ENCODE assay signal across 36 cellular contexts in the genomic region with DNA sequence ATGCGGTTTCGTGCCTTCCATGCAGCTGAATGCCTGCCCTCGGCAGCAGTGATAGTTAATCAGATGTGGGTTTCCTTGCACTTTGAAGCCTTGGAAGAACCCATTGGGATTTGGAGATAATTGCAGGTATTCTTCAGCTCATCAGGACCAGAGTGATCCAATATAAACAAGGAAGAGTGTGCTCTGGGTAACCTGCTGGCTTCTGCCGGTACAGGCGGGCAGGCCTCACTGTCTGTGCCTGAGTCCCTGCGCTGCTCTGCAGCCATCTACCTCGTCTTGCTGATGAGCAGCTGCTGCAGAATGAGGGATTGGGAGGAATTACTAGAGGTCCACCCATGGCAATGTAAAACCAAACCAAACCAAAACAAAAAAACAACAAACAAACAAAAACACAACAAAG.
"Had no signal": no experiment of that assay in that cellular context is flagged by ENCODE, and none has a peak within 500 bp of the region (broad histone marks: within the 10 kb centered on the region; RNA-seq: fewer than 3 reads in every experiment).

No MANE protein-coding gene starts in this region.

- H3K4me1 ChIP-seq: adrenal gland, colonic mucosa had no signal

- ATAC-seq: activated CD4-positive, alpha-beta T cell treated with anti-CD3 and anti-CD28 coated beads for 36 hours; activated CD8-positive, alpha-beta memory T cell treated with anti-CD3 and anti-CD28 coated beads, Interleukin-2, amount 10 ng/mL, durations not matched to agents 7 days and 5 days; activated CD8-positive, alpha-beta T cell treated with anti-CD3 and anti-CD28 coated beads, Interleukin-2, amount 10 ng/mL, durations not matched to agents 7 days and 5 days; activated naive CD8-positive, alpha-beta T cell treated with anti-CD3 and anti-CD28 coated beads, Interleukin-2, amount 50 U/mL, for 24 hours; body of pancreas; gastroesophageal sphincter; T-helper 17 cell had no signal

- H3K27ac ChIP-seq: adrenal gland, body of pancreas, cardiac muscle cell, colonic mucosa, epithelial cell of prostate, esophagus squamous epithelium, gastroesophageal sphincter had no signal

- H3K4me1 Mint-ChIP-seq: activated CD4-positive, alpha-beta T cell treated with anti-CD3 and anti-CD28 coated beads for 36 hours; activated CD4-positive, alpha-beta T cell treated with anti-CD3 and anti-CD28 coated beads, Interleukin-2, amount 10 ng/mL, durations not matched to agents 24 days and 14 days; activated CD8-positive, alpha-beta memory T cell treated with anti-CD3 and anti-CD28 coated beads, Interleukin-2, amount 10 ng/mL, durations not matched to agents 7 days and 5 days; activated naive CD4-positive, alpha-beta T cell treated with anti-CD3 and anti-CD28 coated beads, Interleukin-2, amount 50 U/mL, for 24 hours; activated naive CD8-positive, alpha-beta T cell treated with anti-CD3 and anti-CD28 coated beads for 36 hours; activated naive CD8-positive, alpha-beta T cell treated with anti-CD3 and anti-CD28 coated beads, Interleukin-2, amount 50 U/mL, for 24 hours; T-helper 17 cell had no signal

- H3K4me3 ChIP-seq: adrenal gland, body of pancreas, cardiac muscle cell, colonic mucosa, esophagus squamous epithelium, gastroesophageal sphincter had no signal

- DNase-seq: activated CD4-positive, alpha-beta memory T cell treated with anti-CD3 and anti-CD28 coated beads for 36 hours; activated CD4-positive, alpha-beta T cell treated with anti-CD3 and anti-CD28 coated beads for 36 hours; activated CD4-positive, alpha-beta T cell treated with anti-CD3 and anti-CD28 coated beads, Interleukin-2, amount 10 ng/mL, durations not matched to agents 24 days and 14 days; activated CD4-positive, CD25-positive, alpha-beta regulatory T cell; activated CD4-positive, CD25-positive, alpha-beta regulatory T cell treated with anti-CD3 and anti-CD28 coated beads, Interleukin-2, amount 50 U/mL, for 72 hours; activated CD8-positive, alpha-beta memory T cell treated with anti-CD3 and anti-CD28 coated beads, Interleukin-2, amount 10 ng/mL, durations not matched to agents 7 days and 5 days; activated CD8-positive, alpha-beta memory T cell treated with anti-CD3 and anti-CD28 coated beads, Interleukin-2, amount 50 U/mL, for 4 hours; activated CD8-positive, alpha-beta T cell treated with anti-CD3 and anti-CD28 coated beads, Interleukin-2, amount 10 ng/mL, durations not matched to agents 7 days and 5 days; activated effector memory CD4-positive, alpha-beta T cell treated with anti-CD3 and anti-CD28 coated beads, Interleukin-2, amount 50 U/mL, for 16 hours; activated naive CD4-positive, alpha-beta T cell treated with anti-CD3 and anti-CD28 coated beads for 36 hours; activated naive CD8-positive, alpha-beta T cell treated with anti-CD3 and anti-CD28 coated beads for 36 hours; activated naive CD8-positive, alpha-beta T cell treated with anti-CD3 and anti-CD28 coated beads, Interleukin-2, amount 50 U/mL, for 24 hours; activated T-cell treated with anti-CD3 and anti-CD28 coated beads, Interleukin-2, amount 50 U/mL, for 1 hour; activated T-cell treated with anti-CD3 and anti-CD28 coated beads, Interleukin-2, amount 50 U/mL, for 48 hours; amygdala; aorta; body of pancreas; central memory CD4-positive, alpha-beta T cell; cerebellar nuclear complex; colonic mucosa; effector CD8-positive, alpha-beta T cell; esophagus squamous epithelium; foreskin melanocyte; T-helper 1 cell; T-helper 17 cell; T1000 had no signal

- FAIRE-seq: endometrium, endothelial cell of umbilical vein had no signal

- H3K9me3 ChIP-seq: adrenal gland, body of pancreas, colonic mucosa, esophagus squamous epithelium, gastroesophageal sphincter had no signal

- H3K27me3 ChIP-seq: body of pancreas, cardiac muscle cell, colonic mucosa, gastroesophageal sphincter had no signal

- H3K9me3 Mint-ChIP-seq: activated CD4-positive, alpha-beta memory T cell treated with anti-CD3 and anti-CD28 coated beads for 36 hours; activated CD4-positive, alpha-beta T cell treated with anti-CD3 and anti-CD28 coated beads, Interleukin-2, amount 10 ng/mL, durations not matched to agents 24 days and 14 days; activated naive CD4-positive, alpha-beta T cell treated with anti-CD3 and anti-CD28 coated beads for 36 hours; activated naive CD4-positive, alpha-beta T cell treated with anti-CD3 and anti-CD28 coated beads, Interleukin-2, amount 50 U/mL, for 24 hours; activated naive CD8-positive, alpha-beta T cell treated with anti-CD3 and anti-CD28 coated beads for 36 hours; activated naive CD8-positive, alpha-beta T cell treated with anti-CD3 and anti-CD28 coated beads, Interleukin-2, amount 50 U/mL, for 24 hours; activated T-helper 1 cell treated with anti-CD3 and anti-CD28 coated beads, Interleukin-12 subunit alpha, Interleukin-12 subunit beta, Interleukin-2, Interleukin-4 antibody, amounts not matched to agents 30 ng/mL and 10 ng/mL and 1 ng/mL, durations not matched to agents 14 hours and 24 hours and 36 hours; activated T-helper 2 cell treated with anti-CD3 and anti-CD28 coated beads, Interferon-gamma antibody, Interleukin-2, Interleukin-4, amounts not matched to agents 10 μg/mL and 5 μg/mL and 100 μg/mL, durations not matched to agents 14 hours and 24 hours and 36 hours; T-helper 2 cell treated with Interferon-gamma antibody and Interleukin-4, amounts not matched to agents 5 μg/mL and 100 μg/mL, for 36 hours had no signal

- H3K36me3 Mint-ChIP-seq: activated CD4-positive, alpha-beta memory T cell treated with anti-CD3 and anti-CD28 coated beads for 36 hours; activated CD8-positive, alpha-beta memory T cell treated with anti-CD3 and anti-CD28 coated beads, Interleukin-2, amount 10 ng/mL, durations not matched to agents 7 days and 5 days; activated naive CD4-positive, alpha-beta T cell treated with anti-CD3 and anti-CD28 coated beads, Interleukin-2, amount 50 U/mL, for 24 hours; activated naive CD8-positive, alpha-beta T cell treated with anti-CD3 and anti-CD28 coated beads for 36 hours had no signal

- H3K4me3 Mint-ChIP-seq: activated CD4-positive, alpha-beta memory T cell treated with anti-CD3 and anti-CD28 coated beads for 36 hours; activated CD4-positive, alpha-beta T cell treated with anti-CD3 and anti-CD28 coated beads for 36 hours; activated CD4-positive, alpha-beta T cell treated with anti-CD3 and anti-CD28 coated beads, Interleukin-2, amount 10 ng/mL, durations not matched to agents 24 days and 14 days; activated CD8-positive, alpha-beta memory T cell treated with anti-CD3 and anti-CD28 coated beads, Interleukin-2, amount 10 ng/mL, durations not matched to agents 7 days and 5 days; activated CD8-positive, alpha-beta T cell treated with anti-CD3 and anti-CD28 coated beads, Interleukin-2, amount 10 ng/mL, durations not matched to agents 7 days and 5 days; activated naive CD4-positive, alpha-beta T cell treated with anti-CD3 and anti-CD28 coated beads for 36 hours; activated naive CD4-positive, alpha-beta T cell treated with anti-CD3 and anti-CD28 coated beads, Interleukin-2, amount 50 U/mL, for 24 hours; activated naive CD8-positive, alpha-beta T cell treated with anti-CD3 and anti-CD28 coated beads for 36 hours; activated naive CD8-positive, alpha-beta T cell treated with anti-CD3 and anti-CD28 coated beads, Interleukin-2, amount 50 U/mL, for 24 hours; activated T-helper 1 cell treated with anti-CD3 and anti-CD28 coated beads, Interleukin-12 subunit alpha, Interleukin-12 subunit beta, Interleukin-2, Interleukin-4 antibody, amounts not matched to agents 30 ng/mL and 10 ng/mL and 1 ng/mL, durations not matched to agents 14 hours and 24 hours and 36 hours; T-helper 17 cell; T-helper 2 cell treated with Interferon-gamma antibody and Interleukin-4, amounts not matched to agents 5 μg/mL and 100 μg/mL, for 36 hours had no signal

- H3K27me3 Mint-ChIP-seq: activated CD4-positive, alpha-beta T cell treated with anti-CD3 and anti-CD28 coated beads, Interleukin-2, amount 10 ng/mL, durations not matched to agents 24 days and 14 days had no signal

- H3K27ac Mint-ChIP-seq: activated CD4-positive, alpha-beta memory T cell treated with anti-CD3 and anti-CD28 coated beads for 36 hours; activated CD4-positive, alpha-beta T cell treated with anti-CD3 and anti-CD28 coated beads for 36 hours; activated CD4-positive, alpha-beta T cell treated with anti-CD3 and anti-CD28 coated beads, Interleukin-2, amount 10 ng/mL, durations not matched to agents 24 days and 14 days; activated CD8-positive, alpha-beta memory T cell treated with anti-CD3 and anti-CD28 coated beads, Interleukin-2, amount 10 ng/mL, durations not matched to agents 7 days and 5 days; activated CD8-positive, alpha-beta T cell treated with anti-CD3 and anti-CD28 coated beads, Interleukin-2, amount 10 ng/mL, durations not matched to agents 7 days and 5 days; activated naive CD4-positive, alpha-beta T cell treated with anti-CD3 and anti-CD28 coated beads for 36 hours; activated naive CD4-positive, alpha-beta T cell treated with anti-CD3 and anti-CD28 coated beads, Interleukin-2, amount 50 U/mL, for 24 hours; activated naive CD8-positive, alpha-beta T cell treated with anti-CD3 and anti-CD28 coated beads for 36 hours; activated naive CD8-positive, alpha-beta T cell treated with anti-CD3 and anti-CD28 coated beads, Interleukin-2, amount 50 U/mL, for 24 hours; activated T-helper 1 cell treated with anti-CD3 and anti-CD28 coated beads, Interleukin-12 subunit alpha, Interleukin-12 subunit beta, Interleukin-2, Interleukin-4 antibody, amounts not matched to agents 30 ng/mL and 10 ng/mL and 1 ng/mL, durations not matched to agents 14 hours and 24 hours and 36 hours; activated T-helper 2 cell treated with anti-CD3 and anti-CD28 coated beads, Interferon-gamma antibody, Interleukin-2, Interleukin-4, amounts not matched to agents 10 μg/mL and 5 μg/mL and 100 μg/mL, durations not matched to agents 14 hours and 24 hours and 36 hours; T-helper 17 cell; T-helper 2 cell treated with Interferon-gamma antibody and Interleukin-4, amounts not matched to agents 5 μg/mL and 100 μg/mL, for 36 hours had no signal

- H3K36me3 ChIP-seq: adrenal gland, cardiac muscle cell, colonic mucosa, esophagus squamous epithelium, gastroesophageal sphincter had no signal
